Comparison of ENCODE assay signal across 13 cellular contexts in genomic region chr9:127761491-127761904, GRCh38. TPM values are rescaled to one million over a fixed set of nuclear protein-coding genes. Genes with fewer than 3 reads are reported as not detected.
DNase-seq lines count a peak whose midpoint lies in the region; ATAC-seq and TF ChIP-seq lines count a peak whose summit lies in the region.
"Had no signal": no experiment of that assay in that cellular context is flagged by ENCODE, and none has a peak within 500 bp of the region (broad histone marks: within the 10 kb centered on the region; RNA-seq: fewer than 3 reads in every experiment).

No MANE protein-coding gene starts in this region.

- H3K4me3 ChIP-seq in H7 (ENCODE audit: insufficient read depth, low read depth, low read length) (no peak overlapping the region), coronary artery (peak overlapping the region; percentile 22), left lung (peak overlapping the region in 1 of 2 donors; percentile 30), smooth muscle cell (no peak overlapping the region)
- H3K4me3 ChIP-seq: pancreas, SK-N-MC had no signal

- peak overlapping the region; percentile 85 for H3K27ac Mint-ChIP-seq in stimulated activated effector memory CD8-positive, alpha-beta T cell treated with anti-CD3 and anti-CD28 coated beads, Interleukin-12 subunit alpha, Interleukin-12 subunit beta, amount 100 ng/mL, for 72 hours

- no peak overlapping the region for H2AFZ ChIP-seq in smooth muscle cell (ENCODE audit: low read depth)

- H3K79me2 ChIP-seq in smooth muscle cell (ENCODE audit: low read depth), result no peaks in the 10 kb centered on the region

- ATAC-seq in left lung, result no peak
- no peak for ATAC-seq in stimulated activated effector memory CD8-positive, alpha-beta T cell treated with anti-CD3 and anti-CD28 coated beads, Interleukin-12 subunit alpha, Interleukin-12 subunit beta, amount 100 ng/mL, for 72 hours

- no peak overlapping the region for H3K9ac ChIP-seq in smooth muscle cell (ENCODE audit: low read depth)

- H3K27me3 ChIP-seq in H7 (ENCODE audit: control insufficient read depth, insufficient read depth, low read length), result no peaks in the 10 kb centered on the region; the same call in 1 of the 2 replicates
- H3K27me3 ChIP-seq in left lung, result peaks cover 0 to 1% of the 10 kb centered on the region in 2 donors
- peaks cover 4% of the 10 kb centered on the region for H3K27me3 ChIP-seq in smooth muscle cell (ENCODE audit: low read depth)
- H3K27me3 ChIP-seq: pancreas had no signal

- no peak overlapping the region for H3K4me3 Mint-ChIP-seq in stimulated activated effector memory CD8-positive, alpha-beta T cell treated with anti-CD3 and anti-CD28 coated beads, Interleukin-12 subunit alpha, Interleukin-12 subunit beta, amount 100 ng/mL, for 72 hours

- DNase-seq in H7 (peak; percentile 63), coronary artery (ENCODE audit: low spot score) (no peak), left lung (no peak), smooth muscle cell (lab: John Stamatoyannopoulos, UW; ENCODE audit: unreplicated experiment) (no peak), SHP77 treated with DMSO at 0.1 percent for 48 hours (lab: John Stamatoyannopoulos, UW) (no peak), G401 (ENCODE audit: low spot score) (no peak)
- no peak for DNase-seq in stimulated activated effector memory CD8-positive, alpha-beta T cell treated with anti-CD3 and anti-CD28 coated beads, Interleukin-12 subunit alpha, Interleukin-12 subunit beta, amount 100 ng/mL, for 72 hours (ENCODE audit: low spot score in 2 of 2)
- DNase-seq: activated T-cell treated with anti-CD3 and anti-CD28 coated beads, Interleukin-2, amount 50 U/mL, for 1 hour; NCI-H446; pancreas; stimulated activated CD4-positive, alpha-beta T cell treated with anti-CD3 and anti-CD28 coated beads, Interleukin-12 subunit alpha, Interleukin-12 subunit beta, amount 100 ng/mL, for 4 hours had no signal

- H4K20me1 ChIP-seq in smooth muscle cell (ENCODE audit: low read depth), result no peaks in the 10 kb centered on the region

- H3K36me3 ChIP-seq in H7 (replicated peaks; ENCODE audit: control insufficient read depth, insufficient read depth, low read length) (no peaks in the 10 kb centered on the region), left lung (peaks cover 0 to 28% of the 10 kb centered on the region in 2 donors), smooth muscle cell (ENCODE audit: low read depth) (no peaks in the 10 kb centered on the region)
- H3K36me3 ChIP-seq: pancreas had no signal

- H3K27ac ChIP-seq in coronary artery (peak overlapping the region in 1 of 2 donors; percentile 72), left lung (peak overlapping the region; percentile 26 to 70), smooth muscle cell (ENCODE audit: low read depth) (no peak overlapping the region)
- H3K27ac ChIP-seq: pancreas, SK-N-MC had no signal

- TF ChIP-seq CTCF in coronary artery (IDR thresholded peaks at IDR 0.05) (no peak), left lung (IDR thresholded peaks at IDR 0.05) (no peak), smooth muscle cell (IDR thresholded peaks at IDR 0.05; ENCODE audit: borderline replicate concordance, insufficient read depth, poor library complexity, severe bottlenecking) (no peak)

- in situ Hi-C loops in G401 (cut with HindIII; ENCODE audit: low sequenced_read_pairs), result loop anchor here (25.0 kb wide), 1 partner anchor 176 kb away; the partner anchor contains the start of genes DPM2 and PIP5KL1

- WGBS in smooth muscle cell (ENCODE audit: low lambda C conversion rate), result 61% methylated on average over 4 of the region's 4 CpGs

- no peaks in the 10 kb centered on the region for H3F3A ChIP-seq in smooth muscle cell (ENCODE audit: low read depth)

- no peaks in the 10 kb centered on the region for H3K9me3 Mint-ChIP-seq in stimulated activated effector memory CD8-positive, alpha-beta T cell treated with anti-CD3 and anti-CD28 coated beads, Interleukin-12 subunit alpha, Interleukin-12 subunit beta, amount 100 ng/mL, for 72 hours

- H3K4me1 Mint-ChIP-seq in stimulated activated effector memory CD8-positive, alpha-beta T cell treated with anti-CD3 and anti-CD28 coated beads, Interleukin-12 subunit alpha, Interleukin-12 subunit beta, amount 100 ng/mL, for 72 hours, result peaks cover 52% of the 10 kb centered on the region

- H3K9me3 ChIP-seq in left lung (no peaks in the 10 kb centered on the region), smooth muscle cell (replicated peaks; ENCODE audit: low read depth) (no peaks in the 10 kb centered on the region)
- H3K9me3 ChIP-seq: pancreas had no signal

- peaks cover 98% of the 10 kb centered on the region for H3K36me3 Mint-ChIP-seq in stimulated activated effector memory CD8-positive, alpha-beta T cell treated with anti-CD3 and anti-CD28 coated beads, Interleukin-12 subunit alpha, Interleukin-12 subunit beta, amount 100 ng/mL, for 72 hours

- intact Hi-C loops in left lung (cut with DNase I), result no loop called here

- peaks cover 0 to 53% of the 10 kb centered on the region in 2 donors for H3K4me1 ChIP-seq in left lung
- H3K4me1 ChIP-seq in smooth muscle cell (ENCODE audit: low read depth), result no peaks in the 10 kb centered on the region
- H3K4me1 ChIP-seq: pancreas had no signal

- no peak overlapping the region for H3K4me2 ChIP-seq in smooth muscle cell

RNA-seq across cellular contexts. Expression of gene SH2D3C, which starts 17.0 kb away (rescaled TPM):
- 0.26 and 0.42 TPM in 2 replicates for total RNA-seq in H7 (2014; rRNA removed; shearing (Covaris generic))
- total RNA-seq in left lung (10 to 100 TPM; 21.7 to 41.9 TPM), smooth muscle cell (1.5 TPM in 1 of 2 replicates, not detected in the other)
- polyA plus RNA-seq in smooth muscle cell, result 0.54 and 0.83 TPM in 2 replicates
- 4.6 and 6.5 TPM in 2 replicates for total RNA-seq in G401 (2014; rRNA removed; shearing (Covaris generic))
- total RNA-seq: LHCN-M2 had no signal

RNA-seq across cellular contexts. Expression of gene CDK9, which starts 24.3 kb away (rescaled TPM):
- 51.5 and 56.6 TPM in 2 replicates for total RNA-seq in H7 (2014; rRNA removed; shearing (Covaris generic))
- total RNA-seq in left lung (10 to 100 TPM; 78.8 to 83.4 TPM), smooth muscle cell (38.2 and 48.0 TPM in 2 replicates)
- polyA plus RNA-seq in smooth muscle cell, result 61.4 and 68.6 TPM in 2 replicates
- total RNA-seq in G401 (2014; rRNA removed; shearing (Covaris generic)), result 103 and 121 TPM in 2 replicates

RNA-seq across cellular contexts. Expression of gene TOR2A, which starts 26.4 kb away (rescaled TPM):
- total RNA-seq in H7 (2014; rRNA removed; shearing (Covaris generic)), result 13.7 and 19.3 TPM in 2 replicates
- 10 to 100 TPM; 19.5 to 21.8 TPM for total RNA-seq in left lung
- 6.5 and 7.3 TPM in 2 replicates for total RNA-seq in smooth muscle cell
- 11.5 and 12.3 TPM in 2 replicates for polyA plus RNA-seq in smooth muscle cell
- 17.9 and 25.0 TPM in 2 replicates for total RNA-seq in G401 (2014; rRNA removed; shearing (Covaris generic))

RNA-seq across cellular contexts. Expression of gene FPGS, which starts 41.2 kb away (rescaled TPM):
- total RNA-seq in H7 (2014; rRNA removed; shearing (Covaris generic)), result 84.9 and 92.2 TPM in 2 replicates
- 10 to 100 TPM; 59.3 to 97.4 TPM for total RNA-seq in left lung
- total RNA-seq in smooth muscle cell, result 9.2 and 12.9 TPM in 2 replicates
- polyA plus RNA-seq in smooth muscle cell, result 26.2 and 34.9 TPM in 2 replicates
- 164 and 188 TPM in 2 replicates for total RNA-seq in G401 (2014; rRNA removed; shearing (Covaris generic))

RNA-seq across cellular contexts. Expression of gene TTC16, which starts 45.6 kb away (rescaled TPM):
- 0.11 TPM in 1 of 2 replicates, not detected in the other for total RNA-seq in H7 (2014; rRNA removed; shearing (Covaris generic))
- total RNA-seq in left lung (1 to 10 TPM in 1 of 2 donors, under 1 TPM in 1; 0.15 to 1.0 TPM), smooth muscle cell (not detected in 2 replicates)
- 0.22 TPM in 1 of 2 replicates, not detected in the other for polyA plus RNA-seq in smooth muscle cell
- not detected in 2 replicates for total RNA-seq in G401 (2014; rRNA removed; shearing (Covaris generic))
- total RNA-seq: LHCN-M2 had no signal
